ENCODE assay signal across 1 cellular context in genomic region chr19:54189020-54189667, GRCh38.
TF ChIP-seq lines count a peak whose summit lies in the region.

Gene MBOAT7 (minus strand): TSS chr19:54189580. CDS start chr19:54188508, 1,072 bp downstream.

TF ChIP-seq in K562, 482 proteins besides CTCF, POLR2A, EP300 and RAD21 (continued from another document and continues in another):
- TF ChIP-seq, protein P1, sequence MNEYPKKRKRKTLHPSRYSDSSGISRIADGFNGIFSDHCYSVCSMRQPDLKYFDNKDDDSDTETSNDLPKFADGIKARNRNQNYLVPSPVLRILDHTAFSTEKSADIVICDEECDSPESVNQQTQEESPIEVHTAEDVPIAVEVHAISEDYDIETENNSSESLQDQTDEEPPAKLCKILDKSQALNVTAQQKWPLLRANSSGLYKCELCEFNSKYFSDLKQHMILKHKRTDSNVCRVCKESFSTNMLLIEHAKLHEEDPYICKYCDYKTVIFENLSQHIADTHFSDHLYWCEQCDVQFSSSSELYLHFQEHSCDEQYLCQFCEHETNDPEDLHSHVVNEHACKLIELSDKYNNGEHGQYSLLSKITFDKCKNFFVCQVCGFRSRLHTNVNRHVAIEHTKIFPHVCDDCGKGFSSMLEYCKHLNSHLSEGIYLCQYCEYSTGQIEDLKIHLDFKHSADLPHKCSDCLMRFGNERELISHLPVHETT (CRISPR knock-in tag; conservative IDR thresholded peaks at IDR 0.05 in 1 of 2, IDR thresholded peaks at IDR 0.05 in 1 of 2), result 0 out of 4 replicates have a peak, but pooled peaks of 1 of the 2 experiments have one; percentile 1
- TF ChIP-seq USF2 (CRISPR knock-in tag; IDR thresholded peaks at IDR 0.05), result no peak
- TF ChIP-seq POU5F1 (IDR thresholded peaks at IDR 0.05; ENCODE audit: borderline replicate concordance, low read depth, low read length, partially characterized antibody), result peak; percentile 19
- TF ChIP-seq NFIX (CRISPR knock-in tag; IDR thresholded peaks at IDR 0.05; ENCODE audit: low read depth), result no peak
- no peak for TF ChIP-seq ZNF444 (CRISPR knock-in tag; IDR thresholded peaks at IDR 0.05)
- TF ChIP-seq ZNF445 (CRISPR knock-in tag; IDR thresholded peaks at IDR 0.05; ENCODE audit: low read depth), result no peak
- no peak for TF ChIP-seq PHF20 (IDR thresholded peaks at IDR 0.05; ENCODE audit: partially characterized antibody)
- TF ChIP-seq CUX1 (CRISPR knock-in tag; IDR thresholded peaks at IDR 0.05), result no peak
- no peak for TF ChIP-seq POLR3G (IDR thresholded peaks at IDR 0.05; ENCODE audit: extremely low read depth, insufficient read length, insufficient replicate concordance)
- TF ChIP-seq NR3C1 (CRISPR knock-in tag; IDR thresholded peaks at IDR 0.05), result no peak
- TF ChIP-seq IRF9 (tag; IDR thresholded peaks at IDR 0.05), result no peak
- no peak for TF ChIP-seq IFI16 (CRISPR knock-in tag; IDR thresholded peaks at IDR 0.05)
- TF ChIP-seq, protein P2, sequence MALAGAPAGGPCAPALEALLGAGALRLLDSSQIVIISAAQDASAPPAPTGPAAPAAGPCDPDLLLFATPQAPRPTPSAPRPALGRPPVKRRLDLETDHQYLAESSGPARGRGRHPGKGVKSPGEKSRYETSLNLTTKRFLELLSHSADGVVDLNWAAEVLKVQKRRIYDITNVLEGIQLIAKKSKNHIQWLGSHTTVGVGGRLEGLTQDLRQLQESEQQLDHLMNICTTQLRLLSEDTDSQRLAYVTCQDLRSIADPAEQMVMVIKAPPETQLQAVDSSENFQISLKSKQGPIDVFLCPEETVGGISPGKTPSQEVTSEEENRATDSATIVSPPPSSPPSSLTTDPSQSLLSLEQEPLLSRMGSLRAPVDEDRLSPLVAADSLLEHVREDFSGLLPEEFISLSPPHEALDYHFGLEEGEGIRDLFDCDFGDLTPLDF (CRISPR knock-in tag; IDR thresholded peaks at IDR 0.05), result no peak
- no peak for TF ChIP-seq ZNF77 (CRISPR knock-in tag; IDR thresholded peaks at IDR 0.05)
- TF ChIP-seq FOXJ2 (tag; IDR thresholded peaks at IDR 0.05), result no peak
- no peak for TF ChIP-seq ZNF165 (CRISPR knock-in tag; IDR thresholded peaks at IDR 0.05; ENCODE audit: borderline replicate concordance)
- no peak for TF ChIP-seq XRCC3 (IDR thresholded peaks at IDR 0.05)
- TF ChIP-seq WHSC1 (IDR thresholded peaks at IDR 0.05; ENCODE audit: low read length), result no peak
- no peak for TF ChIP-seq E4F1 (CRISPR knock-in tag; IDR thresholded peaks at IDR 0.05; ENCODE audit: borderline replicate concordance)
- no peak for TF ChIP-seq U2AF2 (optimal IDR thresholded peaks at IDR 0.05; ENCODE audit: low read depth, low read length)
- TF ChIP-seq RUNX1 (IDR thresholded peaks at IDR 0.05; ENCODE audit: low read depth), result no peak
- no peak for TF ChIP-seq NFYB (IDR thresholded peaks at IDR 0.05; ENCODE audit: extremely low read depth, insufficient read length)
- TF ChIP-seq ARID2 (IDR thresholded peaks at IDR 0.05), result no peak
- no peak for TF ChIP-seq ESRRB (CRISPR knock-in tag; IDR thresholded peaks at IDR 0.05; ENCODE audit: borderline replicate concordance)
- no peak for TF ChIP-seq PTTG1 (tag; IDR thresholded peaks at IDR 0.05; ENCODE audit: low read depth)
- TF ChIP-seq SRSF1 (IDR thresholded peaks at IDR 0.05; ENCODE audit: low read depth, low read length), result no peak
- no peak for TF ChIP-seq ZNF277 (CRISPR knock-in tag; IDR thresholded peaks at IDR 0.05; ENCODE audit: borderline replicate concordance)
- TF ChIP-seq HDAC6 (IDR thresholded peaks at IDR 0.05; ENCODE audit: low read depth, low read length), result no peak
- TF ChIP-seq, protein P3, sequence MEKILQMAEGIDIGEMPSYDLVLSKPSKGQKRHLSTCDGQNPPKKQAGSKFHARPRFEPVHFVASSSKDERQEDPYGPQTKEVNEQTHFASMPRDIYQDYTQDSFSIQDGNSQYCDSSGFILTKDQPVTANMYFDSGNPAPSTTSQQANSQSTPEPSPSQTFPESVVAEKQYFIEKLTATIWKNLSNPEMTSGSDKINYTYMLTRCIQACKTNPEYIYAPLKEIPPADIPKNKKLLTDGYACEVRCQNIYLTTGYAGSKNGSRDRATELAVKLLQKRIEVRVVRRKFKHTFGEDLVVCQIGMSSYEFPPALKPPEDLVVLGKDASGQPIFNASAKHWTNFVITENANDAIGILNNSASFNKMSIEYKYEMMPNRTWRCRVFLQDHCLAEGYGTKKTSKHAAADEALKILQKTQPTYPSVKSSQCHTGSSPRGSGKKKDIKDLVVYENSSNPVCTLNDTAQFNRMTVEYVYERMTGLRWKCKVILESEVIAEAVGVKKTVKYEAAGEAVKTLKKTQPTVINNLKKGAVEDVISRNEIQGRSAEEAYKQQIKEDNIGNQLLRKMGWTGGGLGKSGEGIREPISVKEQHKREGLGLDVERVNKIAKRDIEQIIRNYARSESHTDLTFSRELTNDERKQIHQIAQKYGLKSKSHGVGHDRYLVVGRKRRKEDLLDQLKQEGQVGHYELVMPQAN (IDR thresholded peaks at IDR 0.05; ENCODE audit: borderline replicate concordance), result no peak
- TF ChIP-seq ZNF197 (CRISPR knock-in tag; IDR thresholded peaks at IDR 0.05; ENCODE audit: low read depth), result no peak
- no peak for TF ChIP-seq MECOM (CRISPR knock-in tag; IDR thresholded peaks at IDR 0.05)
- no peak for TF ChIP-seq TEAD2 (tag; IDR thresholded peaks at IDR 0.05)
- TF ChIP-seq, protein P4, sequence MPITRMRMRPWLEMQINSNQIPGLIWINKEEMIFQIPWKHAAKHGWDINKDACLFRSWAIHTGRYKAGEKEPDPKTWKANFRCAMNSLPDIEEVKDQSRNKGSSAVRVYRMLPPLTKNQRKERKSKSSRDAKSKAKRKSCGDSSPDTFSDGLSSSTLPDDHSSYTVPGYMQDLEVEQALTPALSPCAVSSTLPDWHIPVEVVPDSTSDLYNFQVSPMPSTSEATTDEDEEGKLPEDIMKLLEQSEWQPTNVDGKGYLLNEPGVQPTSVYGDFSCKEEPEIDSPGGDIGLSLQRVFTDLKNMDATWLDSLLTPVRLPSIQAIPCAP (CRISPR knock-in tag; IDR thresholded peaks at IDR 0.05; ENCODE audit: borderline replicate concordance), result no peak
- no peak for TF ChIP-seq ETV1 (tag; conservative IDR thresholded peaks at IDR 0.05; ENCODE audit: low read depth)
- no peak for TF ChIP-seq CBX8 (IDR thresholded peaks at IDR 0.05; ENCODE audit: borderline replicate concordance, extremely low read depth, low read depth, low read length, poor library complexity, severe bottlenecking)
- TF ChIP-seq HMBOX1 (IDR thresholded peaks at IDR 0.05), result no peak
- TF ChIP-seq RFX1 (IDR thresholded peaks at IDR 0.05), result no peak
- TF ChIP-seq SETDB1 (IDR thresholded peaks at IDR 0.05; ENCODE audit: low read length), result no peak
- no peak for TF ChIP-seq XRCC5 (IDR thresholded peaks at IDR 0.05; ENCODE audit: low read depth, low read length)
- 0 out of 2 replicates have a peak, but pooled peaks have one; percentile 16 for TF ChIP-seq TEAD4 (IDR thresholded peaks at IDR 0.05; ENCODE audit: low read length)
- no peak for TF ChIP-seq TEAD4 (CRISPR knock-in tag; IDR thresholded peaks at IDR 0.05; ENCODE audit: borderline replicate concordance)
- no peak for TF ChIP-seq HDAC3 (IDR thresholded peaks at IDR 0.05; ENCODE audit: borderline replicate concordance, partially characterized antibody)
- TF ChIP-seq ASH1L (IDR thresholded peaks at IDR 0.05; ENCODE audit: borderline replicate concordance, low read depth, partially characterized antibody), result no peak
- peak; percentile 25 for TF ChIP-seq ZFP36 (IDR thresholded peaks at IDR 0.05; ENCODE audit: low read depth, low read length, partially characterized antibody)
- TF ChIP-seq SREBF1 (IDR thresholded peaks at IDR 0.05; ENCODE audit: borderline replicate concordance, low read depth, low read length), result no peak
- TF ChIP-seq SP1 (CRISPR knock-in tag; IDR thresholded peaks at IDR 0.05), result no peak; the same call in 1 of the 2 replicates
- no peak for TF ChIP-seq CBFB (CRISPR knock-in tag; IDR thresholded peaks at IDR 0.05)
- no peak for TF ChIP-seq FOXK2 (conservative IDR thresholded peaks at IDR 0.05 in 1 of 2, IDR thresholded peaks at IDR 0.05 in 1 of 2; ENCODE audit: low read depth in 2 of 2)
- TF ChIP-seq ZNF830 (CRISPR knock-in tag; IDR thresholded peaks at IDR 0.05), result no peak
- no peak for TF ChIP-seq IRF2 (CRISPR knock-in tag; IDR thresholded peaks at IDR 0.05)
- TF ChIP-seq ETV5 (CRISPR knock-in tag; IDR thresholded peaks at IDR 0.05; ENCODE audit: low read depth), result no peak
- no peak for TF ChIP-seq ELF4 (CRISPR knock-in tag; IDR thresholded peaks at IDR 0.05)
- TF ChIP-seq POLR2G (IDR thresholded peaks at IDR 0.05; ENCODE audit: low read depth, low read length), result peak; percentile 92
- no peak for TF ChIP-seq PML (IDR thresholded peaks at IDR 0.05; ENCODE audit: low read length)
- TF ChIP-seq NCOA6 (IDR thresholded peaks at IDR 0.05), result no peak
